13 cellular contexts compared by ENCODE assay signal in the genomic region with DNA sequence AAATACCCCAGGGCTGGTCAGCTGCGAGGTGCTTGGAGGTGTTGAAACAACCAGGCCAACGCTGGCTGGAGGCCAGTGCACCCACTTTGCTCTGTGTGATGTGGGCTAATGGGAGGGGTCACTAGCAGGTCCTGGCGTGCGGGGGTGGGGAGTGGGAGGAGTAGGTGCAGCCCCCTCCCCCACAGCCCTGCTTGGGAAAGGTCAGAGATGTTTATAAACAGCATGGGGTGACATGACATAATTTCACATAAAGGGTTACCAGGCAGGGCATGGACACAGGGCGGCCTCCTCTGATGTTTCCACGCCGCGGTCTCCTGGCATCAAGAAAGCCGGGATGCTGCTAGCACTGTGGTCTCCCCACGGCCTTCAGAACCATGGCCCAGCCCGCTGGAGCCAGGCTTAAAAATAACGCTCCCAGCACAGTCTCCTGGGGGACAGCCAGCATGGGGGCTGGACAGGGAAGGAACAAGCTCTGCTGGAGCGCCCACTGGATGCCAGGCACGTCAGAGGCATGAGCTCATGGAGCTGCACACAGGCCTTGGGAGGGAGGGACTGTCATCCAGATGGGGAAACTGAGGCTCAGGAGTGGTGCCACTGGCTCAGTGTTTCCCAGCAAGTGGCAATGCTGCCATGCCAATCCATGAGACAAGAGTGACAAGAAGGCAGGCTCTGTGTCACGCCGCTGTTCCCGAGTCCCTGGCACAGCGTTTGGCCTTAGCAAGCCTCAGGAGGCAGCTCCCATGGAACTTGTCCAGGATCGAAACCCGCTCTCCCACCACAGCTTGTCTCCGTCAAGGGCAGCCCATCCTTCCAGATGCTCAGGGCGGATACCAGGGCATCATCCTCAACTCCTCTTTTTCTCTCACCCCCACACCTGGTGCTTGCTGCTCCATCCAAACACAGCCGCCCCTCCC.
DNase-seq lines count a peak whose midpoint lies in the region; ATAC-seq and TF ChIP-seq lines count a peak whose summit lies in the region.
"Had no signal": no experiment of that assay in that cellular context is flagged by ENCODE, and none has a peak within 500 bp of the region (broad histone marks: within the 10 kb centered on the region; RNA-seq: fewer than 3 reads in every experiment).

No MANE protein-coding gene starts in this region.

- TF ChIP-seq POLR2A in uterus (IDR thresholded peaks at IDR 0.05), result no peak

- H3K36me3 ChIP-seq in cardiac muscle cell (no peaks in the 10 kb centered on the region), uterus (no peaks in the 10 kb centered on the region)
- H3K36me3 ChIP-seq: SJCRH30 had no signal

- in situ Hi-C loops in G401 (cut with HindIII; ENCODE audit: low sequenced_read_pairs), result no loop called here

- peak; percentile 13 for ATAC-seq in omental fat pad (ENCODE audit: low FRiP score)
- ATAC-seq in GM21423 (IDR thresholded peaks at IDR 0.05; ENCODE audit: unreplicated experiment), result no peak
- no peak for ATAC-seq in HG03095 (IDR thresholded peaks at IDR 0.05; ENCODE audit: unreplicated experiment)
- ATAC-seq: stimulated activated effector memory CD8-positive, alpha-beta T cell treated with anti-CD3 and anti-CD28 coated beads, Interleukin-12 subunit alpha, Interleukin-12 subunit beta, amount 100 ng/mL, for 72 hours had no signal

- H3K4me3 ChIP-seq in cardiac muscle cell (no peak overlapping the region), uterus (no peak overlapping the region)
- H3K4me3 ChIP-seq: SJCRH30 had no signal

- DNase-seq in amygdala (lab: John Stamatoyannopoulos, UW) (peak in 41 of 56 donors; percentile 5 to 74 (median 44)), cardiac muscle cell (ENCODE audit: low read depth in 1 of 2, low spot score in 1 of 2) (peak in 1 of 2 donors; percentile 88), omental fat pad (ENCODE audit: low spot score) (no peak), uterus (peak; percentile 70 to 71), G401 (ENCODE audit: low spot score) (no peak), NCI-H748 (lab: John Stamatoyannopoulos, UW; ENCODE audit: unreplicated experiment) (no peak)
- DNase-seq: activated naive CD4-positive, alpha-beta T cell treated with anti-CD3 and anti-CD28 coated beads, Interleukin-2, amount 10 ng/mL, durations not matched to agents 7 days and 5 days; NCI-H2227 treated with DMSO at 0.1 percent for 48 hours; SJCRH30 had no signal

- H3K9me3 ChIP-seq in cardiac muscle cell (ENCODE audit: low read depth) (no peaks in the 10 kb centered on the region), uterus (no peaks in the 10 kb centered on the region)
- H3K9me3 ChIP-seq: SJCRH30 had no signal

- intact Hi-C loops in uterus (cut with DNase I; ENCODE audit: low total_unique reads), result no loop called here

- H3K4me1 ChIP-seq in cardiac muscle cell (ENCODE audit: low read depth) (peaks cover 34% of the 10 kb centered on the region), uterus (peaks cover 0 to 3% of the 10 kb centered on the region in 2 donors)
- H3K4me1 ChIP-seq: SJCRH30 had no signal

- H3K27me3 ChIP-seq in cardiac muscle cell (no peaks in the 10 kb centered on the region), uterus (no peaks in the 10 kb centered on the region)

- H3K27ac ChIP-seq in cardiac muscle cell (peak overlapping the region; percentile 90), uterus (peak overlapping the region; percentile 55 to 57)
- H3K27ac ChIP-seq: KMS-11, SJCRH30 had no signal

- no peak for TF ChIP-seq CTCF in cardiac muscle cell (IDR thresholded peaks at IDR 0.05; ENCODE audit: low read depth, low read length)
- TF ChIP-seq CTCF in omental fat pad (IDR thresholded peaks at IDR 0.05), result no peak
- TF ChIP-seq CTCF in uterus (IDR thresholded peaks at IDR 0.05), result no peak

Comparison
In these comparisons a context has a peak if more than half of its experiments do, and no peak if none do; other contexts are left out.
1. DNase-seq: peak in amygdala (41 of 56) and uterus (2 of 2); none in omental fat pad (single experiment), G401 (single experiment) and NCI-H748 (single experiment).